Comparison of ENCODE assay signal across 8 cellular contexts in the genomic region with DNA sequence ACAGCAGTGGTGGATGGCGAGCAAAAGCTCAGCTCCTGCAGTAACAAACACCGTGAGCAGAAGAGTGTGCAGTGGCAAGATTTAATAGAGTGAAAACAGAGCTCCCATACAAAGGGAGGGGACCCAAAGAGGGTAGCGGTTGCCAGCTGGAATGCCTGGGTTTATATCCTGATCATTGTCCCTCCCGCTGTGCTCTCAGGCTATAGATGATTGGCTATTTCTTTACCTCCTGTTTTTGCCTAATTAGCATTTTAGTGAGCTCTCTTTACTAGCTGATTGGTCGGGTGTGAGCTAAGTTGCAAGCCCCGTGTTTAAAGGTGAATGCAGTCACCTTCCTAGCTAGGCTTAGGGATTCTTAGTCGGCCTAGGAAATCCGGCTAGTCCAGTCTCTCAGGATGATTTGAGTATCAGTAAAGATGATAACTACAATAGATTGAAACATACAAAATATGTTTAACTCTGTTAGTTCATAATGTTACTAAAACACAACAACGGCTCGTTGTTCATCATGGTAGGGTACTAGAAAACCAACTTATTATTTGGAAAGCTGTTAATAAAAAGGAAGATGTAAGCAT.
A peak's percentile ranks its signal among the peaks of the same experiment; 100 is the strongest.
DNase-seq lines count a peak whose midpoint lies in the region; ATAC-seq, FAIRE-seq and TF ChIP-seq lines count a peak whose summit lies in the region.
"Not testable (repeated sequence)": the region's sequence is repeated elsewhere in the genome, so short reads cannot be mapped to it uniquely, and the experiment has no call there.

No MANE protein-coding gene starts in this region.

- not testable (repeated sequence) for H3K4me1 ChIP-seq in A549; GM23338 (ENCODE audit: insufficient read depth)
- H3K4me1 ChIP-seq in PC-3 (ENCODE audit: insufficient read depth, low read length) (peaks cover 50% of the 10 kb centered on the region), adipocyte (ENCODE audit: control insufficient read depth, insufficient read depth, low read length) (peaks cover 33% of the 10 kb centered on the region)

- H3K79me2 ChIP-seq in GM23338 (replicated peaks; ENCODE audit: insufficient read depth); PC-3 (ENCODE audit: low read length): not testable (repeated sequence)

- BruUV-seq in PC-3 (replicated peaks; lab: Mats Ljungman, UMichigan): TSS peak; percentile 81

- not testable (repeated sequence) for DNase-seq in A549 (ENCODE audit: low read depth in 1 of 2, low spot score in 1 of 2); adipocyte (ENCODE audit: low read depth); mesothelial cell of epicardium (ENCODE audit: low spot score in 2 of 2, unreplicated experiment in 2 of 2); type B pancreatic cell (ENCODE audit: extremely low spot score, unreplicated experiment)
- DNase-seq in GM23338 (ENCODE audit: low spot score) (peak; percentile 19), NCI-H2029 treated with DMSO at 0.1 percent for 48 hours (lab: John Stamatoyannopoulos, UW) (peak; percentile 59), NCI-H2227 treated with DMSO at 0.1 percent for 48 hours (lab: John Stamatoyannopoulos, UW) (peak; percentile 8), PC-3 (peak; percentile 82)

- H3K27me3 ChIP-seq in GM23338 (ENCODE audit: insufficient read depth); PC-3 (ENCODE audit: low read length); adipocyte (replicated peaks; ENCODE audit: control insufficient read depth, insufficient read depth, low read length): not testable (repeated sequence)

- H3K4me3 Mint-ChIP-seq in GM23338, mesothelial cell of epicardium, type B pancreatic cell: not testable (repeated sequence)

- not testable (repeated sequence) for H3K27me3 Mint-ChIP-seq in GM23338 (ENCODE audit: insufficient read depth, low read depth, poor library complexity); type B pancreatic cell
- peaks cover 12% of the 10 kb centered on the region for H3K27me3 Mint-ChIP-seq in mesothelial cell of epicardium (ENCODE audit: low read depth)

- not testable (repeated sequence) for H3K27ac Mint-ChIP-seq in GM23338
- H3K27ac Mint-ChIP-seq in mesothelial cell of epicardium: peak overlapping the region; percentile 63
- peak overlapping the region; percentile 63 for H3K27ac Mint-ChIP-seq in type B pancreatic cell

- not testable (repeated sequence) for H3K4me3 ChIP-seq in A549; GM23338; adipocyte (ENCODE audit: low read length)
- peak overlapping the region; percentile 62 for H3K4me3 ChIP-seq in PC-3 (ENCODE audit: low read length)

- intact Hi-C loops in PC-3 (cut with micrococcal nuclease): loop anchor here (1.0 to 2.0 kb wide), 2 partner anchors 34 to 47 kb away; no protein-coding TSS in a partner anchor

- POLR2A ChIA-PET in A549 (lab: Yijun Ruan, JAX): not testable (repeated sequence)
- POLR2A ChIA-PET in PC-3 (lab: Charles Lee; ENCODE audit: unreplicated experiment): interaction anchor here (0.6 to 1.5 kb wide), 8 partner anchors 19 to 398 kb away, joined by 4 to 7 read pairs (median 4); no protein-coding TSS in a partner anchor

- TF ChIP-seq POLR2A in A549 (IDR thresholded peaks at IDR 0.05; ENCODE audit: low read length): not testable (repeated sequence)

- not testable (repeated sequence) for H3K27ac ChIP-seq in A549; GM23338 (ENCODE audit: low read depth)
- H3K27ac ChIP-seq in PC-3 (ENCODE audit: low read length): peak overlapping the region; percentile 88

- not testable (repeated sequence) for H3K9me3 ChIP-seq in A549; PC-3 (ENCODE audit: low read length); adipocyte (ENCODE audit: control insufficient read depth, low read length)

- H3K36me3 ChIP-seq in GM23338 (ENCODE audit: insufficient read depth); PC-3 (ENCODE audit: low read depth, low read length); adipocyte (ENCODE audit: control insufficient read depth, insufficient read depth, low read length, severe bottlenecking): not testable (repeated sequence)

- not testable (repeated sequence) for H2AFZ ChIP-seq in GM23338
- peak overlapping the region; percentile 93 for H2AFZ ChIP-seq in PC-3 (ENCODE audit: low read length)

- H3K9ac ChIP-seq in PC-3 (ENCODE audit: low read length) (peak overlapping the region; percentile 73), adipocyte (ENCODE audit: low read length) (peak overlapping the region; percentile 5)

- CTCF ChIA-PET in A549 (lab: Yijun Ruan, JAX): not testable (repeated sequence)
- CTCF ChIA-PET in PC-3 (lab: Charles Lee): interaction anchor here (1.3 to 2.1 kb wide), 3 partner anchors 35 to 498 kb away, joined by 5 to 9 read pairs (median 8); no protein-coding TSS in a partner anchor

- H3K9me3 Mint-ChIP-seq in GM23338, mesothelial cell of epicardium, type B pancreatic cell: not testable (repeated sequence)

- H3K9me2 ChIP-seq in GM23338 (ENCODE audit: insufficient read depth); PC-3 (replicated peaks; ENCODE audit: low read length): not testable (repeated sequence)

- not testable (repeated sequence) for H3K36me3 Mint-ChIP-seq in GM23338 (ENCODE audit: low read depth); mesothelial cell of epicardium; type B pancreatic cell

- WGBS in A549 (ENCODE audit: missing lambda C conversion rate): 88% methylated on average over 10 of the region's 10 CpGs

- not testable (repeated sequence) for H4K20me1 ChIP-seq in GM23338 (replicated peaks; ENCODE audit: insufficient read depth); PC-3 (ENCODE audit: low read length)

- not testable (repeated sequence) for ATAC-seq in A549, GM23338
- peak; percentile 49 for ATAC-seq in PC-3

- FAIRE-seq in A549 (lab: Jason Lieb, UNC): not testable (repeated sequence)

- not testable (repeated sequence) for TF ChIP-seq EP300 in A549 (IDR thresholded peaks at IDR 0.05)

- not testable (repeated sequence) for H3K4me2 ChIP-seq in A549, GM23338
- peak overlapping the region; percentile 83 for H3K4me2 ChIP-seq in PC-3 (ENCODE audit: low read length)

- H3K4me1 Mint-ChIP-seq in GM23338 (peaks cover 15% of the 10 kb centered on the region), mesothelial cell of epicardium (peaks cover 23% of the 10 kb centered on the region), type B pancreatic cell (ENCODE audit: unreplicated experiment) (peaks cover 11% of the 10 kb centered on the region)

- not testable (repeated sequence) for TF ChIP-seq RAD21 in A549 (conservative IDR thresholded peaks at IDR 0.05 in 1 of 2, IDR thresholded peaks at IDR 0.05 in 1 of 2)

- H3F3A ChIP-seq in GM23338 (replicated peaks; ENCODE audit: low read depth); PC-3 (ENCODE audit: low read length, unreplicated experiment): not testable (repeated sequence)

- TF ChIP-seq CTCF in A549 (IDR thresholded peaks at IDR 0.05); GM23338 (conservative IDR thresholded peaks at IDR 0.05; ENCODE audit: low read depth in 2 of 2); PC-3 (conservative IDR thresholded peaks at IDR 0.05; ENCODE audit: low read depth, low read length); mesothelial cell of epicardium (IDR thresholded peaks at IDR 0.05; ENCODE audit: unreplicated experiment); type B pancreatic cell (conservative IDR thresholded peaks at IDR 0.05): not testable (repeated sequence)

TF ChIP-seq in A549, 52 proteins besides CTCF, POLR2A, EP300 and RAD21:
- TF ChIP-seq MAFK (IDR thresholded peaks at IDR 0.05; ENCODE audit: partially characterized antibody): peak; percentile 33
